In genomic region chr17:45368661-45369060, GRCh38 we compare ENCODE assay signal across 22 cellular contexts. TPM values are rescaled to one million over a fixed set of nuclear protein-coding genes. Genes with fewer than 3 reads are reported as not detected.
DNase-seq lines count a peak whose midpoint lies in the region; ATAC-seq, FAIRE-seq and TF ChIP-seq lines count a peak whose summit lies in the region.
"Had no signal": no experiment of that assay in that cellular context is flagged by ENCODE, and none has a peak within 500 bp of the region (broad histone marks: within the 10 kb centered on the region; RNA-seq: fewer than 3 reads in every experiment).

No MANE protein-coding gene starts in this region.

- H3K4me1 ChIP-seq in A549 (peaks cover 68% of the 10 kb centered on the region), ovary (ENCODE audit: insufficient read depth) (peaks cover 4% of the 10 kb centered on the region)

- H3K9me3 ChIP-seq in A549 (no peaks in the 10 kb centered on the region), ovary (no peaks in the 10 kb centered on the region)
- H3K9me3 ChIP-seq: left lung, thyroid gland had no signal

- DNase-seq in A549 (ENCODE audit: low read depth in 1 of 2, low spot score in 1 of 2) (no peak), HT1080 (ENCODE audit: low read depth) (peak; percentile 17), astrocyte of the hippocampus (ENCODE audit: low read depth, low spot score) (peak; percentile 79), glomerular visceral epithelial cell (ENCODE audit: extremely low spot score) (peak; percentile 20), ovary (no peak), nucleus accumbens (lab: John Stamatoyannopoulos, UW) (no peak), NCI-H2196 (lab: John Stamatoyannopoulos, UW; ENCODE audit: unreplicated experiment) (no peak)
- DNase-seq: activated CD4-positive, alpha-beta T cell treated with anti-CD3 and anti-CD28 coated beads for 4 hours; activated CD8-positive, alpha-beta memory T cell treated with anti-CD3 and anti-CD28 coated beads, Interleukin-2, amount 10 ng/mL, durations not matched to agents 7 days and 5 days; activated gamma-delta T cell; anterior cingulate cortex; CD4-positive, alpha-beta memory T cell; DMS53; H7; left lung; NCI-H1105; stimulated activated naive B cell treated with anti-CD40 and anti-IgM and Interleukin-4, amounts not matched to agents 10 μg/mL and 1 μg/mL and 100 μg/mL, for 72 hours; thyroid gland had no signal

- no peak for ATAC-seq in A549
- no peak for ATAC-seq in GM19351 (IDR thresholded peaks at IDR 0.05; ENCODE audit: unreplicated experiment)
- ATAC-seq: activated CD8-positive, alpha-beta memory T cell treated with anti-CD3 and anti-CD28 coated beads, Interleukin-2, amount 10 ng/mL, durations not matched to agents 7 days and 5 days; left lung; stimulated activated naive B cell treated with anti-CD40 and anti-IgM and Interleukin-4, amounts not matched to agents 10 μg/mL and 1 μg/mL and 100 μg/mL, for 72 hours had no signal

- TF ChIP-seq RAD21 in A549 (conservative IDR thresholded peaks at IDR 0.05 in 1 of 2, IDR thresholded peaks at IDR 0.05 in 1 of 2) = no peak

- TF ChIP-seq CTCF in A549 (IDR thresholded peaks at IDR 0.05) = no peak
- TF ChIP-seq CTCF in ovary (IDR thresholded peaks at IDR 0.05) = no peak

- no peak overlapping the region for H3K4me3 ChIP-seq in A549
- H3K4me3 ChIP-seq in ovary = no peak overlapping the region
- H3K4me3 ChIP-seq: coronary artery, left lung, thyroid gland had no signal

- TF ChIP-seq EP300 in A549 (IDR thresholded peaks at IDR 0.05) (no peak), ovary (IDR thresholded peaks at IDR 0.05) (no peak)

- no peaks in the 10 kb centered on the region for H3K36me3 ChIP-seq in ovary
- H3K36me3 ChIP-seq: left lung, thyroid gland had no signal

- POLR2A ChIA-PET in A549 (lab: Yijun Ruan, JAX) = interaction anchor here (1.0 to 4.0 kb wide), 3 partner anchors 48 to 52 kb away, joined by 4 to 42 read pairs (median 7); partner anchors contain the start of gene MAP3K14

- CTCF ChIA-PET in A549 (lab: Yijun Ruan, JAX) = interaction anchor here (0.8 to 18.2 kb wide), 8 partner anchors 9 to 149 kb away, joined by 3 to 294 read pairs (median 16); partner anchors contain the start of gene MAP3K14

- TF ChIP-seq POLR2A in A549 (IDR thresholded peaks at IDR 0.05; ENCODE audit: low read length) = no peak
- no peak for TF ChIP-seq POLR2A in ovary (IDR thresholded peaks at IDR 0.05)

- H3K4me2 ChIP-seq in A549 = no peak overlapping the region

- peak overlapping the region; percentile 95 to 97 for H3K27ac ChIP-seq in A549
- H3K27ac ChIP-seq in ovary = no peak overlapping the region
- H3K27ac ChIP-seq: coronary artery, left lung, thyroid gland had no signal

- no peaks in the 10 kb centered on the region for H3K27me3 ChIP-seq in ovary
- H3K27me3 ChIP-seq: thyroid gland had no signal

- intact Hi-C loops in ovary (cut with DNase I) = no loop called here

- FAIRE-seq in A549 (lab: Jason Lieb, UNC) = peak; percentile 76
- FAIRE-seq: RCC 7860, TTC549 had no signal

TF ChIP-seq in A549, 52 proteins besides CTCF, POLR2A, EP300 and RAD21:
- TF ChIP-seq ESRRA (IDR thresholded peaks at IDR 0.05; ENCODE audit: borderline replicate concordance, low read length) (no peak), HES2 (IDR thresholded peaks at IDR 0.05) (no peak), MAFK (IDR thresholded peaks at IDR 0.05; ENCODE audit: partially characterized antibody) (no peak), PHF8 (IDR thresholded peaks at IDR 0.05; ENCODE audit: borderline replicate concordance, low read depth) (no peak), BCL3 (IDR thresholded peaks at IDR 0.05) (no peak), ATOH8 (CRISPR knock-in tag; IDR thresholded peaks at IDR 0.05; ENCODE audit: low read depth) (no peak), CEBPB (IDR thresholded peaks at IDR 0.05) (no peak)

RNA-seq across cellular contexts. Expression of gene MAP3K14, which starts 51.8 kb away (rescaled TPM):
- polyA plus RNA-seq in A549 (2011; rRNA removed) (9.1 and 10.9 TPM in 2 replicates), A549 (2017; fragmentation: RNase III; extraction: RNeasy Plus Mini Kit Qiagen cat#74134 plus additional on column Dnase treatment) (30.7 to 53.6 TPM (median 34.5 TPM) in 3 replicates), ovary (1 to 10 TPM; 2.4 to 7.0 TPM)
- 39.9 and 49.0 TPM in 2 replicates for polyA plus RNA-seq in A549 (2012; cell fraction: cytosol; rRNA removed)
- polyA plus RNA-seq in A549 (2012; cell fraction: nucleus; rRNA removed) = 142 and 168 TPM in 2 replicates
- 12.0 and 13.0 TPM in 2 replicates for polyA minus RNA-seq in A549 (2011; rRNA and poly(A)+ RNA removed)
- total RNA-seq in HT1080 (2014; rRNA removed; shearing (Covaris generic)) = 13.0 and 13.2 TPM in 2 replicates
- polyA plus RNA-seq in HT1080 (2015; cell fraction: cytosol; rRNA removed) = 22.7 and 24.4 TPM in 2 replicates
- 72.7 and 80.6 TPM in 2 replicates for polyA plus RNA-seq in HT1080 (2015; cell fraction: nucleus; rRNA removed)
- total RNA-seq in ovary = 10 to 100 TPM in 6 of 7 donors, 1 to 10 TPM in 1; 4.1 to 19.8 (median 13.0) TPM

Comparison
In these comparisons a context has a peak if more than half of its experiments do, and no peak if none do; other contexts are left out.
1. DNase-seq: peak in HT1080 (single experiment), astrocyte of the hippocampus (single experiment) and glomerular visceral epithelial cell (single experiment); none in A549 (0 of 2), ovary (0 of 5), nucleus accumbens (0 of 56) and NCI-H2196 (single experiment).
2. H3K27ac ChIP-seq: peak in A549 (2 of 2); none in ovary (0 of 2).